Comparison of ENCODE assay signal across 8 cellular contexts in the genomic region with DNA sequence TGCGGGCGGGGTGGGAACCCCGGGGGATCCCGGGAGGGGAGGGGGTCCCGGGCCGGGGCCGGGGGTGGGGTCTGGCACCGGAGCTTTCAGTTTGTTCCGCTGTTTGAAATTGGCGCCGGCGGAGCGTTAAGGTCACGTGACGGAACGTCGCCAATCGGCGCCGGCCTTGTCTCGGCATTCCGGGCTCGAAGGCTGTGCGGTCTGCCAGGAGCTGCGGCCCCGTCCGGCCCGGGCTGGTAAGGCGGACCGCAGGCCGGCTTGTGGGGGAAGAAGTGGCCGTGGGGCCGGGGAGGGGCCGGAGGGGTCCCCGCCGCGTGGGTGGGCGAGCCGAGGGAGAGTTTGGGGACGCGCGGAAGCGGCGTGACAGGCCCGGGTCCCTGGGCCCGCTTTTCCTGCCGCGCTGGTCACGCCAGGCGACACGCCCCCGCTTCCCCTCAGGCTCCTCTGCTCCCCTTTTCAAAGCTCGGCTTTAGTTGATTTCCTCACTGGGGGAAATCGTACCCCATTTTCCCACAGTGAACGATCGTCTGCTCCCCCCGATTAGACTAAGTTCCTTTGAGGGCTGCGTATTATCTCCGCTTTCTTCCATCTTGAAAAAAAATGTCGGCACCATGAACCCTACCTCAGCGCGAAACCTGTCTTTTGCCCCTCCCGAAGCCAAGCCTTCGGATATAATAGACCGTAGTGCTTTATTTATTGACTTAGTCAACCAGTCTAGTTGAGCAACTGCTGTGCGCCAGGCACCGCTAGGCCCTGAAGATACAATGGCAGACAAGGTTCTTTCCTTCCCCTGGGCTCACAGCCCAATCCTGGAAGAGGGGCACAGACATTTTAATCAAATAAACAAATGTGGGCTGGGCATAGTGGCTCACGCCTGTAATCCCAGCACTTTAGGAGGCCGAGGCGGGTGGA. TPM values are rescaled to one million over a fixed set of nuclear protein-coding genes. Genes with fewer than 3 reads are reported as not detected.
A peak's percentile ranks its signal among the peaks of the same experiment; 100 is the strongest.
DNase-seq lines count a peak whose midpoint lies in the region; TF ChIP-seq lines count a peak whose summit lies in the region.

A gene with protein sequence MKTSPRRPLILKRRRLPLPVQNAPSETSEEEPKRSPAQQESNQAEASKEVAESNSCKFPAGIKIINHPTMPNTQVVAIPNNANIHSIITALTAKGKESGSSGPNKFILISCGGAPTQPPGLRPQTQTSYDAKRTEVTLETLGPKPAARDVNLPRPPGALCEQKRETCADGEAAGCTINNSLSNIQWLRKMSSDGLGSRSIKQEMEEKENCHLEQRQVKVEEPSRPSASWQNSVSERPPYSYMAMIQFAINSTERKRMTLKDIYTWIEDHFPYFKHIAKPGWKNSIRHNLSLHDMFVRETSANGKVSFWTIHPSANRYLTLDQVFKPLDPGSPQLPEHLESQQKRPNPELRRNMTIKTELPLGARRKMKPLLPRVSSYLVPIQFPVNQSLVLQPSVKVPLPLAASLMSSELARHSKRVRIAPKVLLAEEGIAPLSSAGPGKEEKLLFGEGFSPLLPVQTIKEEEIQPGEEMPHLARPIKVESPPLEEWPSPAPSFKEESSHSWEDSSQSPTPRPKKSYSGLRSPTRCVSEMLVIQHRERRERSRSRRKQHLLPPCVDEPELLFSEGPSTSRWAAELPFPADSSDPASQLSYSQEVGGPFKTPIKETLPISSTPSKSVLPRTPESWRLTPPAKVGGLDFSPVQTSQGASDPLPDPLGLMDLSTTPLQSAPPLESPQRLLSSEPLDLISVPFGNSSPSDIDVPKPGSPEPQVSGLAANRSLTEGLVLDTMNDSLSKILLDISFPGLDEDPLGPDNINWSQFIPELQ (minus strand): TSS at position 128 of the 912 bp plus-strand sequence. CDS start 2,696 bp downstream, outside the sequence.
Gene RHNO1, plus strand, starts transcription at position 177 of the 912 bp plus-strand sequence. CDS start 8,144 bp downstream, outside the sequence.

- peak within 1 kb of the TSS; percentile 99 for H3K4me3 Mint-ChIP-seq in neural progenitor cell

- H3K9me3 Mint-ChIP-seq in neural progenitor cell = no peaks in the 10 kb centered on the region

- H3K79me2 ChIP-seq in neural progenitor cell (ENCODE audit: low read depth) = peaks cover 99% of the 10 kb centered on the region

- H3K4me3 ChIP-seq in H7 (ENCODE audit: insufficient read depth, low read depth, low read length) (peak within 1 kb of the TSS; percentile 92), MG63 (peak within 1 kb of the TSS; percentile 82), SJCRH30 (peak within 1 kb of the TSS; percentile 97), foreskin fibroblast (ENCODE audit: low read depth in 1 of 2, low read length in 2 of 2) (peak within 1 kb of the TSS; percentile 60 to 92), neural progenitor cell (peak within 1 kb of the TSS; percentile 84), stomach smooth muscle (ENCODE audit: low read length in 2 of 2) (peak within 1 kb of the TSS; percentile 92 to 94)

- peak within 1 kb of the TSS; percentile 80 for H2AFZ ChIP-seq in neural progenitor cell (replicated peaks)

- peaks cover 50% of the 10 kb centered on the region for H4K20me1 ChIP-seq in neural progenitor cell (ENCODE audit: low read depth)

- TF ChIP-seq CTCF in foreskin fibroblast (IDR thresholded peaks at IDR 0.05; ENCODE audit: low read depth, low read length) = no peak
- TF ChIP-seq CTCF in neural progenitor cell (IDR thresholded peaks at IDR 0.05) = peak; percentile 15

- H3K27me3 ChIP-seq in H7 (ENCODE audit: control insufficient read depth, insufficient read depth, low read length) = no peaks in the 10 kb centered on the region
- no peaks in the 10 kb centered on the region for H3K27me3 ChIP-seq in MG63
- no peaks in the 10 kb centered on the region for H3K27me3 ChIP-seq in SJCRH30
- no peaks in the 10 kb centered on the region for H3K27me3 ChIP-seq in neural progenitor cell
- no peaks in the 10 kb centered on the region for H3K27me3 ChIP-seq in stomach smooth muscle (ENCODE audit: control insufficient read depth in 1 of 2, insufficient read depth in 2 of 2, low read length in 2 of 2)

- H3K9ac ChIP-seq in neural progenitor cell = peak within 1 kb of the TSS; percentile 68
- H3K9ac ChIP-seq in stomach smooth muscle (ENCODE audit: low read length in 2 of 2) = peak within 1 kb of the TSS; percentile 93 to 96

- H3K27ac ChIP-seq in SJCRH30 = peak within 1 kb of the TSS; percentile 99
- peak within 1 kb of the TSS; percentile 70 for H3K27ac ChIP-seq in neural progenitor cell
- H3K27ac ChIP-seq in stomach smooth muscle (ENCODE audit: low read length) = peak within 1 kb of the TSS; percentile 86

- H3K36me3 ChIP-seq in H7 (replicated peaks; ENCODE audit: control insufficient read depth, insufficient read depth, low read length) (peaks cover 9% of the 10 kb centered on the region), MG63 (peaks cover 58% of the 10 kb centered on the region), SJCRH30 (peaks cover 34% of the 10 kb centered on the region), neural progenitor cell (peaks cover 5% of the 10 kb centered on the region), stomach smooth muscle (ENCODE audit: control insufficient read depth in 2 of 2, insufficient read depth in 2 of 2, low read length in 2 of 2) (no peaks in the 10 kb centered on the region)

- peak within 1 kb of the TSS; percentile 89 for H3K4me2 ChIP-seq in neural progenitor cell

- no peaks in the 10 kb centered on the region for H3K27me3 Mint-ChIP-seq in neural progenitor cell (ENCODE audit: insufficient read depth, low read depth)

- peaks cover 31% of the 10 kb centered on the region for H3K4me1 Mint-ChIP-seq in neural progenitor cell

- peak within 1 kb of the TSS; percentile 94 for H3K27ac Mint-ChIP-seq in neural progenitor cell

- peaks cover 8% of the 10 kb centered on the region for H3K36me3 Mint-ChIP-seq in neural progenitor cell

- H3K9me3 ChIP-seq in MG63 = no peaks in the 10 kb centered on the region
- no peaks in the 10 kb centered on the region for H3K9me3 ChIP-seq in SJCRH30 (replicated peaks)
- H3K9me3 ChIP-seq in neural progenitor cell (ENCODE audit: low read depth) = no peaks in the 10 kb centered on the region
- no peaks in the 10 kb centered on the region for H3K9me3 ChIP-seq in stomach smooth muscle (ENCODE audit: control insufficient read depth in 2 of 2, low read length in 2 of 2)

- H3F3A ChIP-seq in neural progenitor cell (ENCODE audit: low read depth) = peaks cover 36% of the 10 kb centered on the region

- H3K4me1 ChIP-seq in SJCRH30 (peaks cover 6% of the 10 kb centered on the region), neural progenitor cell (peaks cover 26% of the 10 kb centered on the region), stomach smooth muscle (ENCODE audit: control insufficient read depth, insufficient read depth, low read length) (peaks cover 19% of the 10 kb centered on the region)

- DNase-seq in ELF-1 (ENCODE audit: low read depth, low spot score) = peak; percentile 93
- peak; percentile 98 for DNase-seq in H7
- DNase-seq in MG63 = peak; percentile 92
- DNase-seq in SJCRH30 = peak; percentile 92 to 93
- peak; percentile 85 for DNase-seq in activated gamma-delta T cell treated with Interleukin-2 at 50 U/mL for 16 hours
- DNase-seq in foreskin fibroblast = peak; percentile 85 to 96
- peak; percentile 96 for DNase-seq in neural progenitor cell (ENCODE audit: low spot score)

RNA-seq across cellular contexts. Expression of the first gene that starts in this region (rescaled TPM):
- 64.6 and 76.9 TPM in 2 replicates for total RNA-seq in H7 (2014; rRNA removed; shearing (Covaris generic))
- total RNA-seq in MG63 (2014; rRNA removed; shearing (Covaris generic); ENCODE audit: low replicate concordance) = 24.5 and 30.9 TPM in 2 replicates
- total RNA-seq in SJCRH30 (2014; rRNA removed; shearing (Covaris generic)) = 107 and 111 TPM in 2 replicates
- 38.2 and 50.9 TPM in 2 replicates for total RNA-seq in neural progenitor cell (ENCODE audit: low replicate concordance)

RNA-seq across cellular contexts. Expression of gene RHNO1, which starts in this region (rescaled TPM):
- 100 and 106 TPM in 2 replicates for total RNA-seq in H7 (2014; rRNA removed; shearing (Covaris generic))
- total RNA-seq in MG63 (2014; rRNA removed; shearing (Covaris generic); ENCODE audit: low replicate concordance) = 51.2 and 52.8 TPM in 2 replicates
- 57.8 and 60.9 TPM in 2 replicates for total RNA-seq in SJCRH30 (2014; rRNA removed; shearing (Covaris generic))
- 95.5 and 140 TPM in 2 replicates for total RNA-seq in neural progenitor cell (ENCODE audit: low replicate concordance)

Comparison
In these comparisons a context has a peak if more than half of its experiments do, and no peak if none do; other contexts are left out.
1. Peak in every context shown above with its lines: DNase-seq, H3K4me3 ChIP-seq and H3K27ac ChIP-seq.